28 cellular contexts compared by ENCODE assay signal in the genomic region with DNA sequence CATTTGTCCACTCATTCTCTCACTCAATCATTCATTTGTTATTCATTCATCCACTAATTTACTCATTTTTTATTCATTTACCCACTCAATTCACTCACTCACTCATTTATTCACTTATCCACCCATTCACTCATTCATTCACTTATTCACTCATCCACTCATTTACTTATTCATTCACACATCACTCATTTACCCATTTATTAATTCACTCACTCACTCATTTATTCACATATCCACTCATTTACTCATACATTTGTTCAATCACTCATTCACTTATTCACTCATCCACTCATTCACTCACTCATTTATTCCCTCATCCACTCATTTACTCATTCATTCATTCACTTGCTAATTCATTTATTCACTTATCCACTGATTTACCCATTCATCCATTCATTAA.
"Had no signal": no experiment of that assay in that cellular context is flagged by ENCODE, and none has a peak within 500 bp of the region (broad histone marks: within the 10 kb centered on the region; RNA-seq: fewer than 3 reads in every experiment).

No MANE protein-coding gene starts in this region.

- FAIRE-seq: endometrium, islet of Langerhans, keratinocyte had no signal

- H3K27ac ChIP-seq: colonic mucosa, epithelial cell of prostate, esophagus squamous epithelium, gastrocnemius medialis, heart right ventricle, left lung, lower lobe of right lung had no signal

- H3K4me3 ChIP-seq: colonic mucosa, esophagus squamous epithelium, gastrocnemius medialis, heart right ventricle, left lung, lower lobe of right lung, mucosa of descending colon had no signal

- H3K27me3 ChIP-seq: colonic mucosa had no signal

- H3K36me3 Mint-ChIP-seq: mesothelial cell of epicardium, naive B cell had no signal

- DNase-seq: colonic mucosa; cortex of kidney; effector CD8-positive, alpha-beta T cell; effector memory CD8-positive, alpha-beta T cell; endodermal cell; erythroblast; esophagus squamous epithelium; foreskin fibroblast; foreskin melanocyte; gastrocnemius medialis; glutamatergic neuron; head of caudate nucleus; heart right ventricle; hippocampal formation; left cardiac atrium; left lung; left ventricle myocardium superior; lower lobe of right lung; mesenchymal stem cell; mucosa of descending colon; naive B cell had no signal

- H3K4me3 Mint-ChIP-seq: dendritic cell treated with granulocyte-macrophage colony-stimulating factor and Interleukin-4, amounts not matched to agents 40 ng/mL and 50 ng/mL, for 4 days; effector memory CD8-positive, alpha-beta T cell; endodermal cell; mesothelial cell of epicardium; naive B cell had no signal

- H3K36me3 ChIP-seq: colonic mucosa, esophagus squamous epithelium, gastrocnemius medialis, heart right ventricle, left lung, lower lobe of right lung had no signal

- ATAC-seq: effector memory CD8-positive, alpha-beta T cell; esophagus mucosa; gastrocnemius medialis; heart right ventricle; left cardiac atrium; left lung; left ventricle myocardium superior; lower lobe of right lung; mucosa of descending colon had no signal

- H3K4me1 Mint-ChIP-seq: mesothelial cell of epicardium, naive B cell had no signal

- H3K9me3 ChIP-seq: colonic mucosa, esophagus squamous epithelium, gastrocnemius medialis, heart right ventricle, left lung, lower lobe of right lung, mucosa of descending colon had no signal

- H3K27ac Mint-ChIP-seq: dendritic cell treated with granulocyte-macrophage colony-stimulating factor and Interleukin-4, amounts not matched to agents 40 ng/mL and 50 ng/mL, for 4 days; effector memory CD8-positive, alpha-beta T cell; endodermal cell; mesothelial cell of epicardium; naive B cell had no signal

- H3K9me3 Mint-ChIP-seq: dendritic cell treated with granulocyte-macrophage colony-stimulating factor and Interleukin-4, amounts not matched to agents 40 ng/mL and 50 ng/mL, for 4 days; effector memory CD8-positive, alpha-beta T cell; endodermal cell; naive B cell had no signal

- H3K4me1 ChIP-seq: colonic mucosa, esophagus squamous epithelium, gastrocnemius medialis, heart right ventricle, left lung, lower lobe of right lung had no signal
